In the genomic region with DNA sequence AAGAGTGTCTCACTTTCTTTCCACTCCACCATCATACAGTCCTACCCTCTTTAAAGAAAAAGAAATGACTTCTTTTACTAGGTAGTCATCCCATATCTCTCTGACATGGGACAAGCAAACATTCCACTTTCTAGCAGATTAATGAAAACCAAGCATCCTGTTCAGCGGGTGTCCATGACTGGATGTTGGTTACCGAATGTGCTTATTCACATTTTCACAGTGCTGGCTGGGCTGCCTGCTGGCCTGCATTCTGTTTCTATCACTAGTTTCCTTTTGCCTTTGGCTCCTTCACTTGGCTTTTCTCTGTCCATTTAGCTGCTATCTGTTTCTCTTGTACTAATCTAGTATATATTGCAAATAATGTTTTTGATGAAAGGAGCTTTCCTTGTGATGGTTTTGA, we compare ENCODE assay signal across 24 cellular contexts.
"Had no signal": no experiment of that assay in that cellular context is flagged by ENCODE, and none has a peak within 500 bp of the region (broad histone marks: within the 10 kb centered on the region; RNA-seq: fewer than 3 reads in every experiment).

No MANE protein-coding gene starts in this region.

- H3K36me3 ChIP-seq: left lung, lower lobe of right lung, pancreas, right lobe of liver, stomach, thoracic aorta, tibial artery, upper lobe of right lung had no signal

- H3K4me3 ChIP-seq: left lung, lower lobe of right lung, pancreas, psoas muscle, right lobe of liver, smooth muscle cell, stomach, thoracic aorta, tibial artery, upper lobe of right lung had no signal

- H3K4me1 ChIP-seq: left lung, lower lobe of right lung, pancreas, psoas muscle, right lobe of liver, stomach, tibial artery, upper lobe of right lung had no signal

- ATAC-seq: left colon; left lung; lower lobe of right lung; naive thymus-derived CD8-positive, alpha-beta T cell; pancreas; psoas muscle; right lobe of liver; stimulated activated memory B cell treated with anti-CD40 and anti-IgM and Interleukin-4, amounts not matched to agents 10 μg/mL and 1 μg/mL and 100 μg/mL, for 72 hours; stimulated activated naive CD8-positive, alpha-beta T cell treated with anti-CD3 and anti-CD28 coated beads, Interleukin-15, Interleukin-2, amounts not matched to agents 100 U/mL and 50 U/mL, for 24 hours; upper lobe of right lung had no signal

- DNase-seq: hypothalamus; immature natural killer cell; kidney; left colon; left lung; lower lobe of right lung; mammary epithelial cell; mesenchymal stem cell; naive thymus-derived CD8-positive, alpha-beta T cell; nucleus accumbens; pancreas; psoas muscle; right lobe of liver; stimulated activated CD4-positive, alpha-beta T cell treated with anti-CD3 and anti-CD28 coated beads, Interleukin-1b, Interleukin-23, amount 100 ng/mL, for 48 hours; stimulated activated CD4-positive, alpha-beta T cell treated with anti-CD3 and anti-CD28 coated beads, Interleukin-2, amount 100 ng/mL, for 48 hours; stimulated activated CD4-positive, alpha-beta T cell treated with anti-CD3 and anti-CD28 coated beads, Interleukin-4, amount 100 ng/mL, for 4 hours; stimulated activated CD8-positive, alpha-beta memory T cell treated with anti-CD3 and anti-CD28 coated beads, Interleukin-4, amount 100 ng/mL, for 48 hours; stimulated activated naive CD8-positive, alpha-beta T cell treated with anti-CD3 and anti-CD28 coated beads, Interleukin-15, Interleukin-2, amounts not matched to agents 100 U/mL and 50 U/mL, for 24 hours; stomach; tibial artery; upper lobe of right lung had no signal

- H3K9me3 ChIP-seq: pancreas, right lobe of liver, thoracic aorta, tibial artery, upper lobe of right lung had no signal

- H3K27me3 ChIP-seq: left lung, pancreas, right lobe of liver, stomach, tibial artery, upper lobe of right lung had no signal

- H3K27ac ChIP-seq: left lung, lower lobe of right lung, pancreas, psoas muscle, right lobe of liver, stomach, thoracic aorta, tibial artery, upper lobe of right lung had no signal
